9 cellular contexts compared by ENCODE assay signal in the genomic region with DNA sequence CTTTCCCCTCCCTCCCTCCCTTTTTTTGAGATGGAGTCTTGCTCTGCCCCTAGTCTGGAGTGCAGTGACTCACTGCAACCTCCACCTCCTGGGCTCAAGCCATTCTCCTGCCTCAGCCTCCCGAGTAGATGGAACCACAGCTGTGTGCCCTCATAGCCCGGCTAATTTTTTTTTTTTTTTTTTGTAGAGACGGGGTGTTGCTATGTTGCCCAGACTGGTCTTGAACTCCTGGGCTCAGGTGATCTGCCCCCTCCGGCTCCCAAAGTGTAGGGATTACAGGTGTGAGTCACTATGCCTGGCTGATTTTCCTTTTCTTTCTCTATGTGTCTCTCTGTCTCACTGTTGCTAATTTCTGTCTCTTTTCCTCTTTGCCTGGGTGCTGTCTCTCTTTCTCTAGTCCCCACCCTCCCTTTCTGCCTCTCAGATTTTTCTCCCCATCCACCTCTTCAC.
A peak's percentile ranks its signal among the peaks of the same experiment; 100 is the strongest.
DNase-seq lines count a peak whose midpoint lies in the region; ATAC-seq, FAIRE-seq and TF ChIP-seq lines count a peak whose summit lies in the region.
"Had no signal": no experiment of that assay in that cellular context is flagged by ENCODE, and none has a peak within 500 bp of the region (broad histone marks: within the 10 kb centered on the region; RNA-seq: fewer than 3 reads in every experiment).

No MANE protein-coding gene starts in this region.

- H3K23me2 ChIP-seq in H1 (ENCODE audit: low read depth, low read length): peaks cover 18% of the 10 kb centered on the region

- H3F3A ChIP-seq in PC-3 (ENCODE audit: low read length, unreplicated experiment): no peaks in the 10 kb centered on the region

- H3K4me1 ChIP-seq in PC-3 (ENCODE audit: insufficient read depth, low read length) (peaks cover 16% of the 10 kb centered on the region), H1 (replicated peaks in 1 of 4; ENCODE audit: control insufficient read depth in 3 of 4, insufficient read depth in 4 of 4, low read length in 3 of 4) (peaks cover 8 to 32% (median 15%) of the 10 kb centered on the region in 4 experiments), neuronal stem cell (ENCODE audit: control insufficient read depth in 2 of 2, insufficient read depth in 1 of 2, low read depth in 1 of 2, low read length in 2 of 2) (peaks cover 36 to 37% of the 10 kb centered on the region in 2 donors)

- H2BK12ac ChIP-seq in H1 (ENCODE audit: low read depth, low read length) (no peak overlapping the region), neuronal stem cell (ENCODE audit: low read length) (no peak overlapping the region)

- CTCF ChIA-PET in PC-3 (lab: Charles Lee) (interaction anchor here (0.7 kb wide), 1 partner anchor 128 kb away, joined by 3 read pairs; no protein-coding TSS in a partner anchor), H1 (lab: Charles Lee; ENCODE audit: partially characterized antibody) (interaction anchor here (1.3 to 2.8 kb wide), 4 partner anchors 11 to 128 kb away, joined by 3 to 9 read pairs (median 6); no protein-coding TSS in a partner anchor)

- H4K20me1 ChIP-seq in PC-3 (ENCODE audit: low read length) (no peaks in the 10 kb centered on the region), H1 (replicated peaks in 1 of 2; ENCODE audit: control insufficient read depth in 1 of 2, insufficient read depth in 2 of 2, low read length in 2 of 2) (peaks cover 0 to 5% of the 10 kb centered on the region in 2 experiments)

- no peak overlapping the region for H4K5ac ChIP-seq in H1 (ENCODE audit: insufficient read length, low read depth, low read length)

- H4K91ac ChIP-seq in H1 (replicated peaks; ENCODE audit: insufficient read length, low read length) (no peak overlapping the region), neuronal stem cell (ENCODE audit: low read depth, low read length, poor library complexity) (no peak overlapping the region)

- TF ChIP-seq RAD21 in H1 (IDR thresholded peaks at IDR 0.05 in 1 of 2, conservative IDR thresholded peaks at IDR 0.05 in 1 of 2; ENCODE audit: low read depth in 2 of 2, low read length in 2 of 2): no peak

- WGBS in H1 (ENCODE audit: extremely low coverage in 1 of 2, insufficient coverage in 1 of 2, insufficient read length in 1 of 2, insufficient replicate concordance in 2 of 2, low coverage in 1 of 2, low lambda C conversion rate in 2 of 2, missing lambda C conversion rate in 1 of 2), 2 experiments: 60% methylated on average over 2 of the region's 4 CpGs; no CpG with 5 or more reads in 1 of the 2 experiments
- WGBS in neuronal stem cell (ENCODE audit: extremely low coverage in 2 of 2, insufficient read length in 2 of 2, insufficient replicate concordance in 1 of 2), 2 donors: no CpG with 5 or more reads among the region's 4 CpGs

- H3K14ac ChIP-seq in H1 (ENCODE audit: insufficient read length) (no peak overlapping the region), neuronal stem cell (ENCODE audit: low read length) (no peak overlapping the region)

- peak; percentile 40 for ATAC-seq in PC-3

- H4K8ac ChIP-seq in H1 (ENCODE audit: extremely low read depth, insufficient read depth, low read length) (no peak overlapping the region), neuronal stem cell (ENCODE audit: low read depth, low read length) (no peak overlapping the region)

- no peak for TF ChIP-seq EP300 in H1 (IDR thresholded peaks at IDR 0.05; ENCODE audit: borderline replicate concordance in 1 of 2, low read depth in 2 of 2, low read length in 2 of 2)

- no peak overlapping the region for H3K56ac ChIP-seq in H1 (replicated peaks; ENCODE audit: insufficient read length, low read depth, low read length)

- no TSS peak for BruUV-seq in PC-3 (replicated peaks; lab: Mats Ljungman, UMichigan)

- no peak overlapping the region for H2BK120ac ChIP-seq in H1 (replicated peaks; ENCODE audit: low read depth, low read length)
- H2BK120ac ChIP-seq in neuronal stem cell (ENCODE audit: low read depth, low read length): no peak overlapping the region

- peak overlapping the region; percentile 59; the same call in 1 of the 2 replicates for H3K4me3 ChIP-seq in PC-3 (ENCODE audit: low read length)
- H3K4me3 ChIP-seq in H1 (ENCODE audit: extremely low read depth in 1 of 4, insufficient read depth in 2 of 4, low read depth in 3 of 4, low read length in 4 of 4): peak overlapping the region in 1 of 4 experiments; percentile 48; a peak in 1 of 8 replicates
- no peak overlapping the region for H3K4me3 ChIP-seq in neuronal stem cell (ENCODE audit: low read length in 2 of 2)

- no peak overlapping the region; the same call in 1 of the 2 replicates for H2AFZ ChIP-seq in PC-3 (ENCODE audit: low read length)
- H2AFZ ChIP-seq in H1 (ENCODE audit: low read length): no peak overlapping the region
- H2AFZ ChIP-seq in neuronal stem cell (ENCODE audit: low read length): no peak overlapping the region

- H2AK5ac ChIP-seq in H1 (ENCODE audit: low read depth, low read length) (0 out of 2 replicates have a peak overlapping the region, but pooled peaks have one; percentile 66), neuronal stem cell (ENCODE audit: low read depth, low read length) (peak overlapping the region; percentile 87)

- H3K23ac ChIP-seq in H1 (ENCODE audit: insufficient read length) (no peak overlapping the region), neuronal stem cell (ENCODE audit: low read depth, low read length, poor library complexity) (no peak overlapping the region)

- intact Hi-C loops in activated CD4-positive, alpha-beta T cell treated with anti-CD3 and anti-CD28 coated beads, Interleukin-2, amount 10 ng/mL, durations not matched to agents 24 days and 14 days (cut with micrococcal nuclease): loop anchor here (2.0 kb wide), 1 partner anchor 122 kb away; no protein-coding TSS in a partner anchor
- intact Hi-C loops in PC-3 (cut with micrococcal nuclease): loop anchor here (5.0 kb wide), 1 partner anchor 120 kb away; a partner anchor contains a TSS

- H3K4me1 Mint-ChIP-seq in activated CD4-positive, alpha-beta T cell treated with anti-CD3 and anti-CD28 coated beads, Interleukin-2, amount 10 ng/mL, durations not matched to agents 24 days and 14 days: peaks cover 11% of the 10 kb centered on the region

- H2BK15ac ChIP-seq in H1 (ENCODE audit: low read length) (0 out of 2 replicates have a peak overlapping the region, but pooled peaks have one; percentile 100), neuronal stem cell (ENCODE audit: low read length) (peak overlapping the region; percentile 83)

- H3K4me3 Mint-ChIP-seq in activated CD4-positive, alpha-beta T cell treated with anti-CD3 and anti-CD28 coated beads, Interleukin-2, amount 10 ng/mL, durations not matched to agents 24 days and 14 days: peak overlapping the region; percentile 39

- H3K27me3 ChIP-seq in PC-3 (ENCODE audit: low read length) (no peaks in the 10 kb centered on the region), H1 (replicated peaks in 1 of 4; ENCODE audit: control insufficient read depth in 3 of 4, extremely low read depth in 1 of 4, insufficient read depth in 3 of 4, low read length in 3 of 4) (peaks cover 0 to 9% (median 1%) of the 10 kb centered on the region in 4 experiments; a peak in 3 of 7 replicates), neuronal stem cell (ENCODE audit: control insufficient read depth in 3 of 3, insufficient read depth in 3 of 3, low read depth in 1 of 3, low read length in 3 of 3) (peaks cover 0 to 3% (median 0%) of the 10 kb centered on the region in 3 experiments)

- H3K79me1 ChIP-seq in H1 (ENCODE audit: low read depth, low read length) (no peaks in the 10 kb centered on the region), neuronal stem cell (ENCODE audit: low read depth, low read length) (peaks cover 2% of the 10 kb centered on the region)

- H2BK5ac ChIP-seq in H1 (ENCODE audit: low read depth, low read length) (0 out of 2 replicates have a peak overlapping the region, but pooled peaks have one; percentile 71), neuronal stem cell (ENCODE audit: low read length) (no peak overlapping the region)

- H3K9me2 ChIP-seq in PC-3 (replicated peaks; ENCODE audit: low read length): no peaks in the 10 kb centered on the region

- POLR2A ChIA-PET in PC-3 (lab: Charles Lee; ENCODE audit: unreplicated experiment): no interaction called here
- POLR2A ChIA-PET in H1 (lab: Charles Lee; ENCODE audit: partially characterized antibody): interaction anchor here (1.6 to 3.2 kb wide), 3 partner anchors 9 to 120 kb away, joined by 4 to 24 read pairs (median 5); a partner anchor contains a TSS

- peak overlapping the region; percentile 32; the same call in 1 of the 2 replicates for H3K18ac ChIP-seq in H1 (ENCODE audit: extremely low read depth, low read length)
- H3K18ac ChIP-seq in neuronal stem cell (ENCODE audit: low read length): no peak overlapping the region

- peak overlapping the region; percentile 86 for H3K4me2 ChIP-seq in PC-3 (ENCODE audit: low read length)
- peak overlapping the region in 1 of 2 experiments; percentile 60; a peak in 1 of 4 replicates for H3K4me2 ChIP-seq in H1 (ENCODE audit: insufficient read depth in 1 of 2, low read depth in 2 of 2, low read length in 2 of 2)
- no peak overlapping the region for H3K4me2 ChIP-seq in neuronal stem cell (ENCODE audit: insufficient read depth, low read length, poor library complexity, severe bottlenecking)

- H2BK20ac ChIP-seq in H1 (ENCODE audit: low read length): 0 out of 2 replicates have a peak overlapping the region, but pooled peaks have one; percentile 90

- TF ChIP-seq POLR2A in H1 (IDR thresholded peaks at IDR 0.05; ENCODE audit: control extremely low read depth in 1 of 2, low read depth in 2 of 2, low read length in 2 of 2): no peak

- no peaks in the 10 kb centered on the region for H3K79me2 ChIP-seq in PC-3 (ENCODE audit: low read length)
- no peaks in the 10 kb centered on the region for H3K79me2 ChIP-seq in H1 (ENCODE audit: control insufficient read depth in 1 of 2, insufficient read depth in 2 of 2, low read length in 2 of 2)

- H3K27me3 Mint-ChIP-seq in activated CD4-positive, alpha-beta T cell treated with anti-CD3 and anti-CD28 coated beads, Interleukin-2, amount 10 ng/mL, durations not matched to agents 24 days and 14 days: peaks cover 22% of the 10 kb centered on the region

- H3K9ac ChIP-seq in PC-3 (ENCODE audit: low read length) (no peak overlapping the region), H1 (replicated peaks in 1 of 4; ENCODE audit: extremely low read depth in 1 of 4, low read depth in 3 of 4, low read length in 3 of 4) (no peak overlapping the region), neuronal stem cell (ENCODE audit: low read depth, low read length, poor library complexity) (no peak overlapping the region)

- FAIRE-seq in H1 (lab: Jason Lieb, UNC): no peak
- FAIRE-seq: kidney had no signal

- H3K36me3 ChIP-seq in PC-3 (ENCODE audit: low read depth, low read length) (peaks cover 4% of the 10 kb centered on the region; the same call in 1 of the 2 replicates), H1 (ENCODE audit: control insufficient read depth in 2 of 4, insufficient read depth in 4 of 4, low read length in 3 of 4) (peaks cover 4 to 9% (median 6%) of the 10 kb centered on the region in 4 experiments; a peak in 5 of 8 replicates), neuronal stem cell (replicated peaks in 1 of 2; ENCODE audit: control insufficient read depth in 2 of 2, insufficient read depth in 2 of 2, low read length in 2 of 2) (peaks cover 13 to 29% of the 10 kb centered on the region in 2 donors)

- no peaks in the 10 kb centered on the region for H3K9me3 ChIP-seq in PC-3 (ENCODE audit: low read length)
- H3K9me3 ChIP-seq in H1 (ENCODE audit: insufficient read depth in 2 of 2, low read depth in 1 of 2, low read length in 1 of 2): no peaks in the 10 kb centered on the region
- no peaks in the 10 kb centered on the region for H3K9me3 ChIP-seq in neuronal stem cell (replicated peaks in 1 of 2; ENCODE audit: control insufficient read depth in 2 of 2, insufficient read depth in 1 of 2, low read depth in 1 of 2, low read length in 2 of 2)

- TF ChIP-seq CTCF in PC-3 (conservative IDR thresholded peaks at IDR 0.05; ENCODE audit: low read depth, low read length) (no peak), H1 (IDR thresholded peaks at IDR 0.05; ENCODE audit: control extremely low read depth in 1 of 3, insufficient read depth in 1 of 3, low read depth in 1 of 3, low read length in 3 of 3) (no peak)

- H3K27ac ChIP-seq in PC-3 (ENCODE audit: low read length) (no peak overlapping the region), H1 (ENCODE audit: low read depth, low read length) (no peak overlapping the region), neuronal stem cell (replicated peaks; ENCODE audit: low read length) (peak overlapping the region; percentile 23)

- H3K27ac Mint-ChIP-seq in activated CD4-positive, alpha-beta T cell treated with anti-CD3 and anti-CD28 coated beads, Interleukin-2, amount 10 ng/mL, durations not matched to agents 24 days and 14 days: no peak overlapping the region

- H3K4ac ChIP-seq in H1 (replicated peaks; ENCODE audit: insufficient read length, low read depth, low read length) (no peak overlapping the region), neuronal stem cell (ENCODE audit: low read length) (no peak overlapping the region)

- no peaks in the 10 kb centered on the region for H3K9me3 Mint-ChIP-seq in activated CD4-positive, alpha-beta T cell treated with anti-CD3 and anti-CD28 coated beads, Interleukin-2, amount 10 ng/mL, durations not matched to agents 24 days and 14 days

- no peak for DNase-seq in activated CD4-positive, alpha-beta T cell treated with anti-CD3 and anti-CD28 coated beads, Interleukin-2, amount 10 ng/mL, durations not matched to agents 24 days and 14 days
- no peak for DNase-seq in activated CD4-positive, alpha-beta T cell treated with anti-CD3 and anti-CD28 coated beads, Interleukin-2, amount 50 U/mL, for 4 hours
- peak; percentile 38 for DNase-seq in PC-3
- no peak for DNase-seq in H1 (ENCODE audit: low read depth in 1 of 2, low spot score in 2 of 2)
- no peak for DNase-seq in neuronal stem cell (ENCODE audit: low spot score)
- DNase-seq in NCI-H187 treated with DMSO at 0.1 percent for 48 hours (lab: John Stamatoyannopoulos, UW): no peak
- no peak for DNase-seq in NCI-H1930 (lab: John Stamatoyannopoulos, UW)
- no peak for DNase-seq in islet precursor cell
- DNase-seq: kidney had no signal

- H3K36me3 Mint-ChIP-seq in activated CD4-positive, alpha-beta T cell treated with anti-CD3 and anti-CD28 coated beads, Interleukin-2, amount 10 ng/mL, durations not matched to agents 24 days and 14 days (ENCODE audit: low read depth): no peaks in the 10 kb centered on the region
